In the genomic region with DNA sequence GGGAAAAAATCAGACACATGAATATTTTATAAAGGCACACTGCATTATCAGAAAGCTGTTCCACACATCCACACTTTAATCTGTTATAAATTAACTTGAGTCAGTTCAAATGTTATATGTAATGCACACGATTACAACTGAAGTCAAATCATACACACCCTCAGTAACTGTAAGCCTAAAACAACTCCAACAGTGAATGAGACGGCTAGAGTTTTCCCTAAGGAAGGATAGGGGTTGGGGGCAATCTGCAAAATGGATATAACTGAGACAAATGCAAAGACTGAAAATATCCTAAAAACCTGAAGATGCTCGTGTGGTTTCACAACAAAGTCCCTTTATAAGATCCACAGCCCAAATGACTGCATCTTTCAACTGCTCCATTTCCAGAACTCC, we compare ENCODE assay signal across 1 cellular context.
TF ChIP-seq lines count a peak whose summit lies in the region.

No MANE protein-coding gene starts in this region.

TF ChIP-seq in SK-N-SH treated with all-trans-retinoic acid at 6 μM for 48 hours, 23 proteins besides CTCF, POLR2A, EP300 and RAD21 (continued from another document):
- TF ChIP-seq, protein P1, sequence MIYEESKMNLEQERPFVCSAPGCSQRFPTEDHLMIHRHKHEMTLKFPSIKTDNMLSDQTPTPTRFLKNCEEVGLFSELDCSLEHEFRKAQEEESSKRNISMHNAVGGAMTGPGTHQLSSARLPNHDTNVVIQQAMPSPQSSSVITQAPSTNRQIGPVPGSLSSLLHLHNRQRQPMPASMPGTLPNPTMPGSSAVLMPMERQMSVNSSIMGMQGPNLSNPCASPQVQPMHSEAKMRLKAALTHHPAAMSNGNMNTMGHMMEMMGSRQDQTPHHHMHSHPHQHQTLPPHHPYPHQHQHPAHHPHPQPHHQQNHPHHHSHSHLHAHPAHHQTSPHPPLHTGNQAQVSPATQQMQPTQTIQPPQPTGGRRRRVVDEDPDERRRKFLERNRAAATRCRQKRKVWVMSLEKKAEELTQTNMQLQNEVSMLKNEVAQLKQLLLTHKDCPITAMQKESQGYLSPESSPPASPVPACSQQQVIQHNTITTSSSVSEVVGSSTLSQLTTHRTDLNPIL (CRISPR knock-in tag; IDR thresholded peaks at IDR 0.05; ENCODE audit: low read depth): no peak
- TF ChIP-seq RARB (CRISPR knock-in tag; IDR thresholded peaks at IDR 0.05): no peak
TF ChIP-seq in SK-N-SH treated with all-trans-retinoic acid at 6 μM for 48 hours: peak in this region for 0.
